Comparison of ENCODE assay signal across 24 cellular contexts in the genomic region with DNA sequence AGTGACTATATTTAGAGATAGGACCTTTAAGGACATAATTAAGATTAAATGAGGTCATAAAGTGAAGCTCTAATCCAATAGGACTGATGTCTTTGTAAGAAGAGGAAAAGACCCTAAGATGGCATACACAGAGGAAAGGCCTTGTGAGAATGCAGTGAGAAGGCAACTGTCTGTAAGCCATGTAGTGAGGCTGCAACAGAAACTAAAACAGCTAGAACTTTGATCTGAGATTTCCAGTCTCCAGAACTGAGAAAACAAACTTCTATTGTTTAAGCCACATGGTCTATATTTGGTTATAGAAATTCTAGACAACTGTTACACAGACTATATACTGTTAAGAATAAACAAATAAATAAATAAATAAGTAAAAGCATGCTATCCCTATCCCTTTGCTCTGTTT.
"Had no signal": no experiment of that assay in that cellular context is flagged by ENCODE, and none has a peak within 500 bp of the region (broad histone marks: within the 10 kb centered on the region; RNA-seq: fewer than 3 reads in every experiment).

No MANE protein-coding gene starts in this region.

- H3K4me3 ChIP-seq: colonic mucosa, coronary artery, dorsolateral prefrontal cortex, esophagus squamous epithelium, gastrocnemius medialis, gastroesophageal sphincter, heart left ventricle, heart right ventricle had no signal

- H3K4me1 ChIP-seq: colonic mucosa, esophagus squamous epithelium, foreskin keratinocyte, gastrocnemius medialis, gastroesophageal sphincter, heart left ventricle, heart right ventricle had no signal

- H3K27ac ChIP-seq: colonic mucosa, coronary artery, dorsolateral prefrontal cortex, epithelial cell of prostate, esophagus squamous epithelium, foreskin keratinocyte, gastrocnemius medialis, gastroesophageal sphincter, heart left ventricle, heart right ventricle had no signal

- H3K27ac Mint-ChIP-seq: dendritic cell treated with granulocyte-macrophage colony-stimulating factor and Interleukin-4, amounts not matched to agents 40 ng/mL and 50 ng/mL, for 4 days; effector memory CD8-positive, alpha-beta T cell; endodermal cell had no signal

- H3K36me3 ChIP-seq: colonic mucosa, esophagus squamous epithelium, gastrocnemius medialis, gastroesophageal sphincter, heart left ventricle, heart right ventricle had no signal

- ATAC-seq: effector memory CD8-positive, alpha-beta T cell; esophagus mucosa; foreskin keratinocyte; gastrocnemius medialis; gastroesophageal sphincter; heart left ventricle; heart right ventricle had no signal

- H3K4me3 Mint-ChIP-seq: dendritic cell treated with granulocyte-macrophage colony-stimulating factor and Interleukin-4, amounts not matched to agents 40 ng/mL and 50 ng/mL, for 4 days; effector memory CD8-positive, alpha-beta T cell; endodermal cell had no signal

- H3K27me3 Mint-ChIP-seq: dendritic cell treated with granulocyte-macrophage colony-stimulating factor and Interleukin-4, amounts not matched to agents 40 ng/mL and 50 ng/mL, for 4 days; effector memory CD8-positive, alpha-beta T cell had no signal

- DNase-seq: colonic mucosa; cortex of kidney; dermis blood vessel endothelial cell; dorsolateral prefrontal cortex; effector CD4-positive, alpha-beta T cell; effector CD8-positive, alpha-beta T cell; effector memory CD4-positive, alpha-beta T cell; effector memory CD8-positive, alpha-beta T cell; endodermal cell; erythroblast; esophagus squamous epithelium; foreskin fibroblast; foreskin keratinocyte; foreskin melanocyte; gastrocnemius medialis; glutamatergic neuron; head of caudate nucleus; heart left ventricle; heart right ventricle had no signal

- H3K9me3 ChIP-seq: colonic mucosa, gastrocnemius medialis, gastroesophageal sphincter had no signal

- H3K27me3 ChIP-seq: colonic mucosa, dorsolateral prefrontal cortex, esophagus squamous epithelium, foreskin keratinocyte, gastrocnemius medialis, gastroesophageal sphincter, heart left ventricle had no signal
